Comparison of ENCODE assay signal across 11 cellular contexts in genomic region chr10:85946713-85947326, GRCh38.
DNase-seq lines count a peak whose midpoint lies in the region; ATAC-seq and TF ChIP-seq lines count a peak whose summit lies in the region.
"Had no signal": no experiment of that assay in that cellular context is flagged by ENCODE, and none has a peak within 500 bp of the region (broad histone marks: within the 10 kb centered on the region; RNA-seq: fewer than 3 reads in every experiment).

No MANE protein-coding gene starts in this region.

- in situ Hi-C loops in GM13977 (cut with MboI; ENCODE audit: low pct_unique_long_range_greater_than_20kb, low sequenced_read_pairs, unreplicated experiment): no loop called here

- no peaks in the 10 kb centered on the region for H3K9me2 ChIP-seq in OCI-LY7 (ENCODE audit: insufficient read depth, low read length)

- H4K20me1 ChIP-seq in OCI-LY7 (ENCODE audit: insufficient read depth, low read length) (no peaks in the 10 kb centered on the region), smooth muscle cell (ENCODE audit: low read depth) (no peaks in the 10 kb centered on the region)

- intact Hi-C loops in OCI-LY7 (cut with micrococcal nuclease; ENCODE audit: unreplicated experiment): no loop called here

- H3K27me3 ChIP-seq in smooth muscle cell (ENCODE audit: low read depth): no peaks in the 10 kb centered on the region

- DNase-seq in GM13977 (ENCODE audit: low spot score) (peak; percentile 28), OCI-LY7 (ENCODE audit: low spot score) (peak; percentile 74), GM03348 (ENCODE audit: low spot score) (no peak), NCI-H1930 (lab: John Stamatoyannopoulos, UW) (no peak), NCI-H446 (lab: John Stamatoyannopoulos, UW) (no peak), smooth muscle cell (lab: John Stamatoyannopoulos, UW; ENCODE audit: unreplicated experiment) (no peak)
- DNase-seq: endodermal cell, kidney, right cardiac atrium had no signal

- H3F3A ChIP-seq in smooth muscle cell (ENCODE audit: low read depth): no peaks in the 10 kb centered on the region

- H3K4me2 ChIP-seq in OCI-LY7 (ENCODE audit: low read length) (peak overlapping the region; percentile 70), smooth muscle cell (no peak overlapping the region)

- H2AFZ ChIP-seq in OCI-LY7 (ENCODE audit: low read length) (peak overlapping the region; percentile 66), smooth muscle cell (ENCODE audit: low read depth) (no peak overlapping the region)

- WGBS in smooth muscle cell (ENCODE audit: low lambda C conversion rate): 99% methylated on average over 7 of the region's 7 CpGs

- no TSS peak for BruUV-seq in OCI-LY7 (replicated peaks; lab: Mats Ljungman, UMichigan)

- CTCF ChIA-PET in OCI-LY7 (lab: Charles Lee; ENCODE audit: unreplicated experiment): interaction anchor here (0.6 kb wide), 2 partner anchors 402 to 723 kb away, joined by 3 read pairs; no protein-coding TSS in a partner anchor

- H3K27ac ChIP-seq in OCI-LY7 (ENCODE audit: low read depth, low read length, poor library complexity, severe bottlenecking) (no peak overlapping the region), smooth muscle cell (ENCODE audit: low read depth) (no peak overlapping the region)

- H3K36me3 ChIP-seq in OCI-LY7 (ENCODE audit: insufficient read depth, low read length): no peaks in the 10 kb centered on the region
- no peaks in the 10 kb centered on the region for H3K36me3 ChIP-seq in smooth muscle cell (ENCODE audit: low read depth)

- peak; percentile 83 for ATAC-seq in GM19455 (IDR thresholded peaks at IDR 0.05; ENCODE audit: unreplicated experiment)
- peak; percentile 94 for ATAC-seq in HG03064 (IDR thresholded peaks at IDR 0.05; ENCODE audit: low read depth, unreplicated experiment)
- ATAC-seq: right cardiac atrium had no signal

- peaks cover 25% of the 10 kb centered on the region for H3K4me1 ChIP-seq in OCI-LY7 (ENCODE audit: insufficient read depth, low read length, poor library complexity, severe bottlenecking)
- no peaks in the 10 kb centered on the region for H3K4me1 ChIP-seq in smooth muscle cell (ENCODE audit: low read depth)

- peak overlapping the region; percentile 50 for H3K4me3 ChIP-seq in OCI-LY7 (ENCODE audit: low read depth, low read length, poor library complexity, severe bottlenecking)
- no peak overlapping the region for H3K4me3 ChIP-seq in smooth muscle cell

- no peaks in the 10 kb centered on the region for H3K79me2 ChIP-seq in OCI-LY7 (ENCODE audit: insufficient read depth, low read depth, low read length)
- H3K79me2 ChIP-seq in smooth muscle cell (ENCODE audit: low read depth): no peaks in the 10 kb centered on the region

- POLR2A ChIA-PET in OCI-LY7 (lab: Charles Lee): interaction anchor here (0.6 kb wide), 2 partner anchors 8 to 21 kb away, joined by 3 read pairs; no protein-coding TSS in a partner anchor

- no peak overlapping the region for H3K9ac ChIP-seq in smooth muscle cell (ENCODE audit: low read depth)

- no peaks in the 10 kb centered on the region for H3K9me3 ChIP-seq in OCI-LY7 (ENCODE audit: low read length)
- no peaks in the 10 kb centered on the region for H3K9me3 ChIP-seq in smooth muscle cell (replicated peaks; ENCODE audit: low read depth)

- no peak for TF ChIP-seq CTCF in GM13977 (IDR thresholded peaks at IDR 0.05; ENCODE audit: extremely low read depth, insufficient read depth, missing control alignments)
- TF ChIP-seq CTCF in OCI-LY7 (conservative IDR thresholded peaks at IDR 0.05; ENCODE audit: low read length): no peak
- TF ChIP-seq CTCF in smooth muscle cell (IDR thresholded peaks at IDR 0.05; ENCODE audit: borderline replicate concordance, insufficient read depth, poor library complexity, severe bottlenecking): no peak

Comparison
In these comparisons a context has a peak if more than half of its experiments do, and no peak if none do; other contexts are left out.
1. DNase-seq: peak in GM13977 (single experiment) and OCI-LY7 (single experiment); none in GM03348 (single experiment), NCI-H1930 (0 of 2), NCI-H446 (0 of 2) and smooth muscle cell (single experiment).